8 cellular contexts compared by ENCODE assay signal in the genomic region with DNA sequence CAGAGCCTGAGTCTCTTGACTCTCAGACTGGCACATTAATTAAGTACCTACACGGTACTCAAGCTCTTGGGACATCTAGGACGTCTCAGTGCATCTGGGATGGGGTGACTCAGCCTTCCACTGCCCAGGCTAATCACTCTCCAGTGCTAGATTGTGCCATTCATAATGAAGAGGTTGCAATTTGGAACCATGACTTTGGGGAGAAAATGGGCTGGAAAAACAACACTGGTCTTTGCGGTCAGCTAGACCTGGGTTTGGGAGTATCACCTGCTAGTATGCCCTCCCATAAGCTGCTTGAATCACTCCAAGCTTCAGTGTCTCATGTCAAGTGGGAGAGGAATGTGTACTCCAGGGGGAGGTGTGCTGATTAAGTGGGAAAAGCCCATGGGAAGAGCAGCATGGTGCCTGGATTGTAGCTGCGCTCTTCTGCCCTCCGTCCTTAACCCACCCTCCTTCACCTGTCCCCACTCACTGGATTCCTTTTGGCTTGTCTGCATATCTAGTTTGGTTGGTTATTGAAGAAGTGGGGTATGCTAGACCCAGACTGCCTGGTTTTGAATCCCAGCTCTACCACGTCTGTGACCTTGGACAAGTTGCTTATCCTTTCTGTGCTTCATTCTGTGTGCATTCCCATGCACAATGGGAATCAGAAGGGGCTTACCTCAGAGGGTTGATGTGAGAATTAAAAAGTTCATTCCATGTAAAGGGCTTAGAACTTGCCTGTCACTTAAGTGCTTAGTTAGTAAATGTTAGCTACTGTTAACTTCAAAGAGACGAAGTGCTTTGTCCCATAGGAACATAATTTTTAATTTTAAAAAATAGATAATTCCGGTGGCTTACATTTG. TPM values are rescaled to one million over a fixed set of nuclear protein-coding genes. Genes with fewer than 3 reads are reported as not detected.
DNase-seq lines count a peak whose midpoint lies in the region; ATAC-seq and TF ChIP-seq lines count a peak whose summit lies in the region.

No MANE protein-coding gene starts in this region.

- no peak for TF ChIP-seq CTCF in NB4 (IDR thresholded peaks at IDR 0.05; ENCODE audit: low read depth, low read length)
- TF ChIP-seq CTCF in astrocyte of the spinal cord (IDR thresholded peaks at IDR 0.05; ENCODE audit: low read depth, low read length) = no peak
- no peak for TF ChIP-seq CTCF in esophagus squamous epithelium (IDR thresholded peaks at IDR 0.05)

- intact Hi-C loops in esophagus squamous epithelium (cut with DNase I) = no loop called here
- intact Hi-C loops in posterior vena cava (cut with DNase I) = no loop called here

- in situ Hi-C loops in astrocyte of the spinal cord (cut with HindIII; ENCODE audit: low sequenced_read_pairs) = no loop called here

- TF ChIP-seq POLR2A in NB4 (IDR thresholded peaks at IDR 0.05; ENCODE audit: extremely low read depth, insufficient read length) (no peak), esophagus squamous epithelium (IDR thresholded peaks at IDR 0.05) (no peak)

- H3K27ac ChIP-seq in esophagus squamous epithelium = peak overlapping the region in 1 of 4 donors; percentile 47

- ATAC-seq in HG02642 (IDR thresholded peaks at IDR 0.05; ENCODE audit: poor library complexity, unreplicated experiment) = no peak

- 40 to 43% methylated on average over 8 of the region's 8 CpGs for WGBS in esophagus squamous epithelium, 2 donors

- H3K27me3 ChIP-seq in esophagus squamous epithelium = peaks cover 0 to 37% (median 0%) of the 10 kb centered on the region in 4 donors

- H3K4me1 ChIP-seq in esophagus squamous epithelium = peaks cover 6 to 69% (median 29%) of the 10 kb centered on the region in 3 donors

- H3K9me3 ChIP-seq in esophagus squamous epithelium = no peaks in the 10 kb centered on the region

- DNase-seq in EH (ENCODE audit: low read depth) = peak; percentile 66
- peak; percentile 58 for DNase-seq in NB4 (ENCODE audit: low read depth)
- DNase-seq in astrocyte of the spinal cord (ENCODE audit: low read depth, low spot score) = peak; percentile 38
- DNase-seq in non-pigmented ciliary epithelial cell (ENCODE audit: low read depth) = peak; percentile 36
- no peak for DNase-seq in esophagus squamous epithelium (lab: John Stamatoyannopoulos, UW)
- no peak for DNase-seq in DMS 273 treated with DMSO at 0.1 percent for 48 hours (lab: John Stamatoyannopoulos, UW)
- no peak for DNase-seq in posterior vena cava (ENCODE audit: low spot score)

- H3K36me3 ChIP-seq in esophagus squamous epithelium = no peaks in the 10 kb centered on the region

- no peak overlapping the region for H3K4me3 ChIP-seq in NB4 (ENCODE audit: low read depth, low read length)
- peak overlapping the region; percentile 2 for H3K4me3 ChIP-seq in astrocyte of the spinal cord (ENCODE audit: low read depth, low read length)
- H3K4me3 ChIP-seq in esophagus squamous epithelium = peak overlapping the region in 1 of 4 donors; percentile 46

RNA-seq across cellular contexts. Expression of gene NFE2L3, which starts 3.8 kb away (rescaled TPM):
- total RNA-seq in esophagus squamous epithelium (1 to 10 TPM; 2.0 to 8.4 (median 5.6) TPM), posterior vena cava (1 to 10 TPM; 1.8 to 2.0 TPM)

RNA-seq across cellular contexts. Expression of gene HNRNPA2B1, which starts 44.8 kb away (rescaled TPM):
- total RNA-seq in esophagus squamous epithelium = 100 to 1,000 TPM; 148 to 256 (median 203) TPM
- total RNA-seq in posterior vena cava = 100 to 1,000 TPM; 269 to 275 TPM

RNA-seq across cellular contexts. Expression of gene CBX3, which starts 45.8 kb away (rescaled TPM):
- total RNA-seq in esophagus squamous epithelium = 10 to 100 TPM; 24.6 to 85.3 (median 74.2) TPM
- 10 to 100 TPM; 74.2 to 94.8 TPM for total RNA-seq in posterior vena cava

Comparison
In these comparisons a context has a peak if more than half of its experiments do, and no peak if none do; other contexts are left out.
1. DNase-seq: peak in EH (single experiment), NB4 (single experiment), astrocyte of the spinal cord (single experiment) and non-pigmented ciliary epithelial cell (single experiment); none in esophagus squamous epithelium (single experiment), DMS 273 treated with DMSO at 0.1 percent for 48 hours (single experiment) and posterior vena cava (single experiment).